Comparison of ENCODE assay signal across 16 cellular contexts in genomic region chr5:158868570-158868969, GRCh38.
DNase-seq lines count a peak whose midpoint lies in the region; ATAC-seq and TF ChIP-seq lines count a peak whose summit lies in the region.
"Had no signal": no experiment of that assay in that cellular context is flagged by ENCODE, and none has a peak within 500 bp of the region (broad histone marks: within the 10 kb centered on the region; RNA-seq: fewer than 3 reads in every experiment).

No MANE protein-coding gene starts in this region.

- no peak overlapping the region for H4K91ac ChIP-seq in neuronal stem cell (ENCODE audit: low read depth, low read length, poor library complexity)

- H3K9me3 ChIP-seq in BLaER1 treated with 17β-estradiol and CSF1 and Interleukin-3, amounts not matched to agents 10 nM and 100 nM (replicated peaks in 1 of 11), result no peaks in the 10 kb centered on the region; a peak in 2 of 22 replicates
- H3K9me3 ChIP-seq in SK-N-MC (ENCODE audit: low read depth, low read length), result no peaks in the 10 kb centered on the region
- H3K9me3 ChIP-seq in neuronal stem cell (replicated peaks in 1 of 2; ENCODE audit: control insufficient read depth in 2 of 2, insufficient read depth in 1 of 2, low read depth in 1 of 2, low read length in 2 of 2), result no peaks in the 10 kb centered on the region
- no peaks in the 10 kb centered on the region for H3K9me3 ChIP-seq in PC-3 (ENCODE audit: low read length)
- H3K9me3 ChIP-seq: SK-N-SH had no signal

- peaks cover 11 to 93% (median 53%) of the 10 kb centered on the region in 10 experiments for H3K4me1 ChIP-seq in BLaER1 treated with 17β-estradiol and CSF1 and Interleukin-3, amounts not matched to agents 10 nM and 100 nM
- H3K4me1 ChIP-seq in neuronal stem cell (ENCODE audit: control insufficient read depth in 2 of 2, insufficient read depth in 1 of 2, low read depth in 1 of 2, low read length in 2 of 2), result peaks cover 7 to 20% of the 10 kb centered on the region in 2 donors
- H3K4me1 ChIP-seq in PC-3 (ENCODE audit: insufficient read depth, low read length), result no peaks in the 10 kb centered on the region

- intact Hi-C loops in PC-3 (cut with micrococcal nuclease), result no loop called here

- no peak overlapping the region for H2BK15ac ChIP-seq in neuronal stem cell (ENCODE audit: low read length)

- H3K4me2 ChIP-seq in BLaER1 treated with 17β-estradiol and CSF1 and Interleukin-3, amounts not matched to agents 10 nM and 100 nM, result peak overlapping the region in 9 of 11 experiments; percentile 30 to 71 (median 62); a peak in 11 of 22 replicates
- H3K4me2 ChIP-seq in neuronal stem cell (ENCODE audit: insufficient read depth, low read length, poor library complexity, severe bottlenecking), result no peak overlapping the region
- H3K4me2 ChIP-seq in PC-3 (ENCODE audit: low read length), result no peak overlapping the region
- H3K4me2 ChIP-seq: SK-N-SH had no signal

- no peaks in the 10 kb centered on the region for H3K79me2 ChIP-seq in PC-3 (ENCODE audit: low read length)

- ATAC-seq in PC-3, result no peak
- ATAC-seq: Panc1 had no signal

- H4K8ac ChIP-seq in neuronal stem cell (ENCODE audit: low read depth, low read length), result no peak overlapping the region

- no peaks in the 10 kb centered on the region for H3K9me2 ChIP-seq in PC-3 (replicated peaks; ENCODE audit: low read length)
- H3K9me2 ChIP-seq: SK-N-SH had no signal

- no peak overlapping the region for H3K14ac ChIP-seq in neuronal stem cell (ENCODE audit: low read length)

- no peak overlapping the region for H2BK5ac ChIP-seq in neuronal stem cell (ENCODE audit: low read length)

- CTCF ChIA-PET in PC-3 (lab: Charles Lee), result no interaction called here

- no peak overlapping the region for H3K18ac ChIP-seq in neuronal stem cell (ENCODE audit: low read length)

- H2AFZ ChIP-seq in neuronal stem cell (ENCODE audit: low read length), result peak overlapping the region; percentile 2
- no peak overlapping the region for H2AFZ ChIP-seq in PC-3 (ENCODE audit: low read length)

- H3K9ac ChIP-seq in BLaER1 treated with 17β-estradiol and CSF1 and Interleukin-3, amounts not matched to agents 10 nM and 100 nM, result no peak overlapping the region
- H3K9ac ChIP-seq in SK-N-MC (ENCODE audit: insufficient read length), result peak overlapping the region; percentile 22
- H3K9ac ChIP-seq in neuronal stem cell (ENCODE audit: low read depth, low read length, poor library complexity), result no peak overlapping the region
- H3K9ac ChIP-seq in PC-3 (ENCODE audit: low read length), result no peak overlapping the region
- H3K9ac ChIP-seq: SK-N-SH had no signal

- no peak overlapping the region for H2BK12ac ChIP-seq in neuronal stem cell (ENCODE audit: low read length)

- H3K27me3 ChIP-seq in BLaER1 treated with 17β-estradiol and CSF1 and Interleukin-3, amounts not matched to agents 10 nM and 100 nM, result no peaks in the 10 kb centered on the region
- H3K27me3 ChIP-seq in neuronal stem cell (ENCODE audit: control insufficient read depth in 3 of 3, insufficient read depth in 3 of 3, low read depth in 1 of 3, low read length in 3 of 3) (no peaks in the 10 kb centered on the region), PC-3 (ENCODE audit: low read length) (no peaks in the 10 kb centered on the region)

- H2BK120ac ChIP-seq in neuronal stem cell (ENCODE audit: low read depth, low read length), result no peak overlapping the region

- BruUV-seq in PC-3 (replicated peaks; lab: Mats Ljungman, UMichigan), result no TSS peak

- H3K79me1 ChIP-seq in neuronal stem cell (ENCODE audit: low read depth, low read length), result no peaks in the 10 kb centered on the region

- H3K27ac ChIP-seq in BLaER1 treated with 17β-estradiol and CSF1 and Interleukin-3, amounts not matched to agents 10 nM and 100 nM, result peak overlapping the region in 3 of 11 experiments; percentile 2 to 36 (median 29); a peak in 5 of 22 replicates
- 0 out of 2 replicates have a peak overlapping the region, but pooled peaks have one; percentile 36 for H3K27ac ChIP-seq in SK-N-MC
- no peak overlapping the region for H3K27ac ChIP-seq in neuronal stem cell (replicated peaks; ENCODE audit: low read length)
- no peak overlapping the region for H3K27ac ChIP-seq in PC-3 (ENCODE audit: low read length)

- peaks cover 0 to 100% (median 45%) of the 10 kb centered on the region in 11 experiments; a peak in 14 of 22 replicates for H4K20me1 ChIP-seq in BLaER1 treated with 17β-estradiol and CSF1 and Interleukin-3, amounts not matched to agents 10 nM and 100 nM
- no peaks in the 10 kb centered on the region for H4K20me1 ChIP-seq in PC-3 (ENCODE audit: low read length)

- DNase-seq in SK-N-MC (ENCODE audit: low read depth, low spot score), result no peak
- DNase-seq in fibroblast of peridontal ligament (ENCODE audit: extremely low read depth), result peak; percentile 26
- no peak for DNase-seq in neuronal stem cell (ENCODE audit: low spot score)
- no peak for DNase-seq in stimulated activated CD4-positive, alpha-beta T cell treated with anti-CD3 and anti-CD28 coated beads, Interleukin-4, amount 100 ng/mL, for 1 hour
- DNase-seq in GM10266 (ENCODE audit: extremely low spot score), result no peak
- DNase-seq in PC-3, result no peak
- DNase-seq: COR-L47, EL, HCEC 1CT, KBM-7, NCI-H1417 treated with DMSO at 0.1 percent for 48 hours, NCI-H2029, NCI-H510A, SK-N-SH had no signal

- no peak overlapping the region for H3K4ac ChIP-seq in neuronal stem cell (ENCODE audit: low read length)

- no peak overlapping the region for H3K4me3 ChIP-seq in BLaER1 treated with 17β-estradiol and CSF1 and Interleukin-3, amounts not matched to agents 10 nM and 100 nM
- H3K4me3 ChIP-seq in SK-N-MC, result peak overlapping the region; percentile 64
- H3K4me3 ChIP-seq in neuronal stem cell (ENCODE audit: low read length in 2 of 2), result no peak overlapping the region
- no peak overlapping the region for H3K4me3 ChIP-seq in PC-3 (ENCODE audit: low read length)

- H2AK5ac ChIP-seq in neuronal stem cell (ENCODE audit: low read depth, low read length), result no peak overlapping the region

- no CpG with 5 or more reads among the region's 5 CpGs for WGBS in neuronal stem cell (ENCODE audit: extremely low coverage in 2 of 2, insufficient read length in 2 of 2, insufficient replicate concordance in 1 of 2), 2 donors

- no peaks in the 10 kb centered on the region for H3F3A ChIP-seq in PC-3 (ENCODE audit: low read length, unreplicated experiment)

- no peak for TF ChIP-seq CTCF in GM10266 (IDR thresholded peaks at IDR 0.05; ENCODE audit: control insufficient read depth, insufficient read depth, low read depth, missing control alignments)
- no peak for TF ChIP-seq CTCF in PC-3 (conservative IDR thresholded peaks at IDR 0.05; ENCODE audit: low read depth, low read length)

- H3K36me3 ChIP-seq in BLaER1 treated with 17β-estradiol and CSF1 and Interleukin-3, amounts not matched to agents 10 nM and 100 nM, result peaks cover 5 to 99% (median 69%) of the 10 kb centered on the region in 11 experiments; a peak in 18 of 22 replicates
- H3K36me3 ChIP-seq in SK-N-MC (ENCODE audit: insufficient read depth, low read length) (no peaks in the 10 kb centered on the region), neuronal stem cell (replicated peaks in 1 of 2; ENCODE audit: control insufficient read depth in 2 of 2, insufficient read depth in 2 of 2, low read length in 2 of 2) (no peaks in the 10 kb centered on the region), PC-3 (ENCODE audit: low read depth, low read length) (no peaks in the 10 kb centered on the region)

- H3K23ac ChIP-seq in neuronal stem cell (ENCODE audit: low read depth, low read length, poor library complexity), result no peak overlapping the region

- POLR2A ChIA-PET in PC-3 (lab: Charles Lee; ENCODE audit: unreplicated experiment), result no interaction called here

Comparison
In these comparisons a context has a peak if more than half of its experiments do, and no peak if none do; other contexts are left out.
1. H3K4me2 ChIP-seq: peak in BLaER1 treated with 17β-estradiol and CSF1 and Interleukin-3, amounts not matched to agents 10 nM and 100 nM (9 of 11); none in neuronal stem cell (single experiment) and PC-3 (single experiment).